13 cellular contexts compared by ENCODE assay signal in genomic region chr1:9376886-9377333, GRCh38.
DNase-seq lines count a peak whose midpoint lies in the region; ATAC-seq and TF ChIP-seq lines count a peak whose summit lies in the region.
"Had no signal": no experiment of that assay in that cellular context is flagged by ENCODE, and none has a peak within 500 bp of the region (broad histone marks: within the 10 kb centered on the region; RNA-seq: fewer than 3 reads in every experiment).

No MANE protein-coding gene starts in this region.

- H3K27ac Mint-ChIP-seq in nephron = peak overlapping the region; percentile 82 to 91 (median 90)

- peaks cover 14% of the 10 kb centered on the region for H3K27me3 Mint-ChIP-seq in nephron (ENCODE audit: low read depth)

- H3K27me3 ChIP-seq in adrenal gland (no peaks in the 10 kb centered on the region), upper lobe of left lung (no peaks in the 10 kb centered on the region)

- peak overlapping the region in 1 of 3 experiments; percentile 34 for H3K4me3 Mint-ChIP-seq in nephron

- H3K4me3 ChIP-seq in adrenal gland (no peak overlapping the region), upper lobe of left lung (no peak overlapping the region)
- H3K4me3 ChIP-seq: GM23248, skin epidermis had no signal

- ATAC-seq in Right ventricle myocardium superior (ENCODE audit: poor library complexity) (peak; percentile 77), upper lobe of left lung (ENCODE audit: low FRiP score in 2 of 2) (peak; percentile 68 to 79), HG02763 (IDR thresholded peaks at IDR 0.05; ENCODE audit: unreplicated experiment) (no peak)

- H3K27ac ChIP-seq in adrenal gland (peak overlapping the region in 3 of 5 donors; percentile 46 to 87 (median 67)), upper lobe of left lung (peak overlapping the region; percentile 35 to 79 (median 66))
- H3K27ac ChIP-seq: GM23248 had no signal

- no peaks in the 10 kb centered on the region for H3K9me3 Mint-ChIP-seq in nephron

- 53 to 77% (median 67%) methylated on average over 15 to 17 of the region's 17 CpGs for WGBS in adrenal gland, 4 donors
- WGBS in upper lobe of left lung, 2 donors = 52 to 81% methylated on average over 8 to 17 of the region's 17 CpGs

- H3K4me1 ChIP-seq in adrenal gland (replicated peaks in 1 of 2) (peaks cover 0 to 17% of the 10 kb centered on the region in 2 donors), upper lobe of left lung (peaks cover 13 to 49% (median 26%) of the 10 kb centered on the region in 4 donors)

- TF ChIP-seq EP300 in upper lobe of left lung (IDR thresholded peaks at IDR 0.05) = peak in 2 of 4 donors; percentile 95 to 96

- no peaks in the 10 kb centered on the region for H3K36me3 ChIP-seq in adrenal gland (replicated peaks in 1 of 2)
- no peaks in the 10 kb centered on the region for H3K36me3 ChIP-seq in upper lobe of left lung

- H3K9me3 ChIP-seq in adrenal gland (replicated peaks in 1 of 3) (no peaks in the 10 kb centered on the region), upper lobe of left lung (no peaks in the 10 kb centered on the region)

- H3K4me1 Mint-ChIP-seq in nephron = peaks cover 43% of the 10 kb centered on the region

- DNase-seq in adrenal gland = peak in 4 of 7 donors; percentile 29 to 77 (median 43)
- peak; percentile 81 for DNase-seq in Right ventricle myocardium superior
- DNase-seq in upper lobe of left lung = peak in 1 of 2 donors; percentile 49
- no peak for DNase-seq in posterior vena cava (ENCODE audit: low spot score)
- DNase-seq in NCI-H226 = no peak
- no peak for DNase-seq in activated CD4-positive, alpha-beta T cell treated with anti-CD3 and anti-CD28 coated beads for 48 hours
- DNase-seq: activated CD4-positive, alpha-beta T cell treated with anti-CD3 and anti-CD28 coated beads for 1 hour; effector CD8-positive, alpha-beta T cell; GM23248; NCI-H446 had no signal

- no peak for TF ChIP-seq POLR2A in adrenal gland (IDR thresholded peaks at IDR 0.05)
- TF ChIP-seq POLR2A in upper lobe of left lung (IDR thresholded peaks at IDR 0.05) = no peak

- TF ChIP-seq CTCF in adrenal gland (IDR thresholded peaks at IDR 0.05) (peak in 1 of 6 experiments; percentile 8), nephron (IDR thresholded peaks at IDR 0.05; ENCODE audit: unreplicated experiment in 3 of 3) (no peak), upper lobe of left lung (IDR thresholded peaks at IDR 0.05) (no peak)

- intact Hi-C loops in adrenal gland (cut with DNase I) (no loop called here), Right ventricle myocardium superior (cut with DNase I) (no loop called here), posterior vena cava (cut with DNase I) (loop anchor here in 1 of 2 donors (5.0 kb wide), 1 partner anchor 85 kb away; the partner anchor contains the start of gene SPSB1)

- no peaks in the 10 kb centered on the region for H3K36me3 Mint-ChIP-seq in nephron (ENCODE audit: low read depth)

Comparison
In these comparisons a context has a peak if more than half of its experiments do, and no peak if none do; other contexts are left out.
1. DNase-seq: peak in adrenal gland (4 of 7) and Right ventricle myocardium superior (single experiment); none in posterior vena cava (single experiment), NCI-H226 (single experiment) and activated CD4-positive, alpha-beta T cell treated with anti-CD3 and anti-CD28 coated beads for 48 hours (single experiment).